Comparison of ENCODE assay signal across 28 cellular contexts in genomic region chr4:156942991-156943390, GRCh38. TPM values are rescaled to one million over a fixed set of nuclear protein-coding genes. Genes with fewer than 3 reads are reported as not detected.
DNase-seq lines count a peak whose midpoint lies in the region; ATAC-seq and TF ChIP-seq lines count a peak whose summit lies in the region.
"Had no signal": no experiment of that assay in that cellular context is flagged by ENCODE, and none has a peak within 500 bp of the region (broad histone marks: within the 10 kb centered on the region; RNA-seq: fewer than 3 reads in every experiment).

No MANE protein-coding gene starts in this region.

- BruUV-seq in MCF 10A (replicated peaks; lab: Mats Ljungman, UMichigan) (no TSS peak), mammary epithelial cell (replicated peaks; lab: Mats Ljungman, UMichigan) (no TSS peak)

- CTCF ChIA-PET in MCF 10A (lab: Yijun Ruan, JAX): interaction anchor here (0.6 kb wide), 2 partner anchors 9 to 82 kb away, joined by 3 to 6 read pairs; no protein-coding TSS in a partner anchor
- CTCF ChIA-PET in mammary epithelial cell (lab: Charles Lee; ENCODE audit: low non-redundant PET): no interaction called here

- H2AFZ ChIP-seq in mammary epithelial cell (ENCODE audit: low read depth, low read length): no peak overlapping the region

- TF ChIP-seq CTCF in MCF 10A (IDR thresholded peaks at IDR 0.05; ENCODE audit: unreplicated experiment) (no peak), mammary epithelial cell (conservative IDR thresholded peaks at IDR 0.05 in 1 of 2, IDR thresholded peaks at IDR 0.05 in 1 of 2; ENCODE audit: extremely low read depth in 1 of 2, insufficient read depth in 1 of 2, low read depth in 1 of 2, low read length in 2 of 2) (no peak), esophagus muscularis mucosa (IDR thresholded peaks at IDR 0.05) (no peak), osteocyte (IDR thresholded peaks at IDR 0.05) (no peak), type B pancreatic cell (conservative IDR thresholded peaks at IDR 0.05) (no peak)

- no peaks in the 10 kb centered on the region for H3K36me3 ChIP-seq in mammary epithelial cell (ENCODE audit: insufficient read depth, low read length)
- H3K36me3 ChIP-seq in esophagus muscularis mucosa: no peaks in the 10 kb centered on the region
- H3K36me3 ChIP-seq: SJCRH30, upper lobe of right lung had no signal

- no peak overlapping the region for H3K4me3 ChIP-seq in mammary epithelial cell (replicated peaks in 1 of 3; ENCODE audit: insufficient read depth in 1 of 3, low read depth in 2 of 3, low read length in 3 of 3)
- H3K4me3 ChIP-seq in esophagus muscularis mucosa: no peak overlapping the region
- H3K4me3 ChIP-seq: upper lobe of right lung had no signal

- TF ChIP-seq EP300 in esophagus muscularis mucosa (IDR thresholded peaks at IDR 0.05): no peak

- no peaks in the 10 kb centered on the region for H4K20me1 ChIP-seq in mammary epithelial cell (ENCODE audit: insufficient read depth, low read length)

- 97% methylated on average over 4 of the region's 4 CpGs for WGBS in mammary epithelial cell (ENCODE audit: low coverage, missing lambda C conversion rate)
- 90% methylated on average over 4 of the region's 4 CpGs for WGBS in esophagus muscularis mucosa

- no peak overlapping the region for H3K4me2 ChIP-seq in mammary epithelial cell (ENCODE audit: insufficient read depth, low read depth, low read length)
- H3K4me2 ChIP-seq: KMS-11 had no signal

- peaks cover 80% of the 10 kb centered on the region for H3K79me2 ChIP-seq in mammary epithelial cell (ENCODE audit: insufficient read depth, low read length)

- DNase-seq in MCF 10A (ENCODE audit: unreplicated experiment) (no peak), mammary epithelial cell (no peak), esophagus muscularis mucosa (ENCODE audit: extremely low spot score) (no peak), osteocyte (ENCODE audit: extremely low spot score, unreplicated experiment) (no peak), type B pancreatic cell (ENCODE audit: extremely low spot score, unreplicated experiment) (no peak), NCI-H2107 (lab: John Stamatoyannopoulos, UW) (no peak), DMS 273 treated with DMSO at 0.1 percent for 48 hours (lab: John Stamatoyannopoulos, UW) (no peak)
- DNase-seq: activated CD4-positive, alpha-beta T cell treated with anti-CD3 and anti-CD28 coated beads, Interleukin-2, amount 50 U/mL, for 1 hour; AML-193; DND-41; effector memory CD8-positive, alpha-beta T cell; left cardiac atrium; mesendoderm; MV-4-11; NCI-H1694 treated with DMSO at 0.1 percent for 48 hours; NCI-H226; SJCRH30; small intestine; stimulated activated CD4-positive, alpha-beta T cell treated with anti-CD3 and anti-CD28 coated beads, Interleukin-2, amount 100 ng/mL, for 48 hours; stimulated activated naive CD4-positive, alpha-beta T cell; upper lobe of right lung had no signal

- no peaks in the 10 kb centered on the region for H3K27me3 Mint-ChIP-seq in MCF 10A (ENCODE audit: insufficient read depth, unreplicated experiment)
- no peaks in the 10 kb centered on the region for H3K27me3 Mint-ChIP-seq in osteocyte (ENCODE audit: unreplicated experiment)
- H3K27me3 Mint-ChIP-seq in type B pancreatic cell: no peaks in the 10 kb centered on the region
- H3K27me3 Mint-ChIP-seq: activated naive CD8-positive, alpha-beta T cell; effector memory CD8-positive, alpha-beta T cell; natural killer cell treated with Interleukin-12 subunit alpha and Interleukin-12 subunit beta and Interleukin-15 and Interleukin-18, amount 100 ng/mL, for 72 hours had no signal

- H3K36me3 Mint-ChIP-seq in MCF 10A (ENCODE audit: insufficient read depth, unreplicated experiment) (no peaks in the 10 kb centered on the region), osteocyte (ENCODE audit: unreplicated experiment) (no peaks in the 10 kb centered on the region), type B pancreatic cell (no peaks in the 10 kb centered on the region)
- H3K36me3 Mint-ChIP-seq: activated naive CD8-positive, alpha-beta T cell; natural killer cell treated with Interleukin-12 subunit alpha and Interleukin-12 subunit beta and Interleukin-15 and Interleukin-18, amount 100 ng/mL, for 72 hours had no signal

- no peak for TF ChIP-seq POLR2A in esophagus muscularis mucosa (IDR thresholded peaks at IDR 0.05; ENCODE audit: low read depth)

- intact Hi-C loops in MCF 10A (cut with micrococcal nuclease): no loop called here
- intact Hi-C loops in mammary epithelial cell (cut with micrococcal nuclease): no loop called here
- intact Hi-C loops in esophagus muscularis mucosa (cut with DNase I): no loop called here

- no peak overlapping the region for H3K9ac ChIP-seq in mammary epithelial cell (ENCODE audit: insufficient read depth, low read length)
- H3K9ac ChIP-seq: KMS-11 had no signal

- H3K4me1 ChIP-seq in mammary epithelial cell (ENCODE audit: insufficient read depth, low read length) (peaks cover 44% of the 10 kb centered on the region), esophagus muscularis mucosa (peaks cover 32 to 81% (median 74%) of the 10 kb centered on the region in 4 donors)

- H3K4me1 Mint-ChIP-seq in MCF 10A (ENCODE audit: insufficient read depth, unreplicated experiment): peaks cover 57% of the 10 kb centered on the region
- H3K4me1 Mint-ChIP-seq in osteocyte (ENCODE audit: unreplicated experiment): peaks cover 75% of the 10 kb centered on the region
- H3K4me1 Mint-ChIP-seq in type B pancreatic cell (ENCODE audit: unreplicated experiment): peaks cover 53% of the 10 kb centered on the region

- H3K4me3 Mint-ChIP-seq in MCF 10A (ENCODE audit: unreplicated experiment): no peak overlapping the region
- no peak overlapping the region for H3K4me3 Mint-ChIP-seq in osteocyte (ENCODE audit: unreplicated experiment)
- no peak overlapping the region for H3K4me3 Mint-ChIP-seq in type B pancreatic cell
- H3K4me3 Mint-ChIP-seq: activated naive CD8-positive, alpha-beta T cell; effector memory CD8-positive, alpha-beta T cell; natural killer cell treated with Interleukin-12 subunit alpha and Interleukin-12 subunit beta and Interleukin-15 and Interleukin-18, amount 100 ng/mL, for 72 hours had no signal

- in situ Hi-C loops in mammary epithelial cell (cut with MboI; ENCODE audit: low sequenced_read_pairs in 2 of 2): no loop called here

- no peak for ATAC-seq in HG02759 (IDR thresholded peaks at IDR 0.05; ENCODE audit: unreplicated experiment)
- ATAC-seq: effector memory CD8-positive, alpha-beta T cell; HCT116; left cardiac atrium; natural killer cell treated with Interleukin-12 subunit alpha and Interleukin-12 subunit beta and Interleukin-15 and Interleukin-18, amount 100 ng/mL, for 72 hours; upper lobe of right lung had no signal

- H3K9me3 ChIP-seq in mammary epithelial cell (replicated peaks; ENCODE audit: insufficient read depth, low read length) (no peaks in the 10 kb centered on the region), esophagus muscularis mucosa (no peaks in the 10 kb centered on the region)
- H3K9me3 ChIP-seq: SJCRH30, upper lobe of right lung had no signal

- H3K27me3 ChIP-seq in mammary epithelial cell (ENCODE audit: insufficient read depth, low read length) (no peaks in the 10 kb centered on the region), esophagus muscularis mucosa (no peaks in the 10 kb centered on the region)
- H3K27me3 ChIP-seq: SJCRH30, upper lobe of right lung had no signal

- no peaks in the 10 kb centered on the region for H3K9me3 Mint-ChIP-seq in MCF 10A (ENCODE audit: unreplicated experiment)
- H3K9me3 Mint-ChIP-seq in osteocyte (ENCODE audit: unreplicated experiment): no peaks in the 10 kb centered on the region
- H3K9me3 Mint-ChIP-seq in type B pancreatic cell: no peaks in the 10 kb centered on the region
- H3K9me3 Mint-ChIP-seq: activated T-helper 2 cell treated with anti-CD3 and anti-CD28 coated beads, Interferon-gamma antibody, Interleukin-2, Interleukin-4, amounts not matched to agents 10 μg/mL and 5 μg/mL and 100 μg/mL, durations not matched to agents 14 hours and 24 hours and 36 hours had no signal

- POLR2A ChIA-PET in MCF 10A (lab: Yijun Ruan, JAX): interaction anchor here (1.2 to 6.2 kb wide), 3 partner anchors 10 to 172 kb away, joined by 4 to 64 read pairs (median 5); no protein-coding TSS in a partner anchor

- H3K27ac ChIP-seq in mammary epithelial cell (ENCODE audit: insufficient read depth, low read depth, low read length): no peak overlapping the region
- peak overlapping the region; percentile 76 to 82 (median 80) for H3K27ac ChIP-seq in esophagus muscularis mucosa (replicated peaks in 1 of 4)
- H3K27ac ChIP-seq: KMS-11 had no signal

- dilution Hi-C loops in mammary epithelial cell (cut with HindIII; ENCODE audit: low sequenced_read_pairs): no loop called here

- H3K27ac Mint-ChIP-seq in MCF 10A (ENCODE audit: low read depth, unreplicated experiment): peak overlapping the region; percentile 96
- H3K27ac Mint-ChIP-seq in osteocyte (ENCODE audit: unreplicated experiment): peak overlapping the region; percentile 68
- H3K27ac Mint-ChIP-seq in type B pancreatic cell: peak overlapping the region; percentile 30
- H3K27ac Mint-ChIP-seq: activated naive CD8-positive, alpha-beta T cell; activated T-helper 2 cell treated with anti-CD3 and anti-CD28 coated beads, Interferon-gamma antibody, Interleukin-2, Interleukin-4, amounts not matched to agents 10 μg/mL and 5 μg/mL and 100 μg/mL, durations not matched to agents 14 hours and 24 hours and 36 hours; effector memory CD8-positive, alpha-beta T cell; natural killer cell treated with Interleukin-12 subunit alpha and Interleukin-12 subunit beta and Interleukin-15 and Interleukin-18, amount 100 ng/mL, for 72 hours had no signal

RNA-seq across cellular contexts. Expression of gene PDGFC, which starts 28.6 kb away (rescaled TPM):
- total RNA-seq in MCF 10A (2022): 74.8 and 83.7 TPM in 2 replicates
- total RNA-seq in mammary epithelial cell: 10 to 100 TPM; 32.2 to 69.3 TPM
- 17.6 TPM for polyA plus RNA-seq in mammary epithelial cell
- polyA minus RNA-seq in mammary epithelial cell: 78.9 TPM
- total RNA-seq in esophagus muscularis mucosa: 10 to 100 TPM; 25.3 to 38.3 (median 30.0) TPM
- 21.8 and 25.4 TPM in 2 replicates for total RNA-seq in osteocyte
- total RNA-seq in type B pancreatic cell (ENCODE audit: low replicate concordance): 18.1 and 39.9 TPM in 2 replicates
- total RNA-seq: activated T-helper 2 cell treated with anti-CD3 and anti-CD28 coated beads, Interferon-gamma antibody, Interleukin-2, Interleukin-4, amounts not matched to agents 10 μg/mL and 5 μg/mL and 100 μg/mL, durations not matched to agents 14 hours and 24 hours and 36 hours; natural killer cell treated with Interleukin-12 subunit alpha and Interleukin-12 subunit beta and Interleukin-15 and Interleukin-18, amount 100 ng/mL, for 72 hours; T-helper 1 cell treated with Interleukin-12 subunit alpha and Interleukin-12 subunit beta and Interleukin-4 antibody, amounts not matched to agents 30 ng/mL and 1 ng/mL, for 36 hours had no signal

Comparison
In these comparisons a context has a peak if more than half of its experiments do, and no peak if none do; other contexts are left out.
1. H3K27ac Mint-ChIP-seq: peak in every context shown above with its lines; median percentile 96 in MCF 10A; 68 in osteocyte; 30 in type B pancreatic cell.